ENCODE assay signal across 8 cellular contexts in genomic region chr6:156687875-156688549, GRCh38.
DNase-seq lines count a peak whose midpoint lies in the region; TF ChIP-seq lines count a peak whose summit lies in the region.

No MANE protein-coding gene starts in this region.

- H3K4me2 ChIP-seq in mammary epithelial cell (ENCODE audit: insufficient read depth, low read depth, low read length) (peak overlapping the region; percentile 84), smooth muscle cell (peak overlapping the region; percentile 92)

- H3K4me1 ChIP-seq in mammary epithelial cell (ENCODE audit: insufficient read depth, low read length) (peaks cover 14% of the 10 kb centered on the region), smooth muscle cell (ENCODE audit: low read depth) (peaks cover 14% of the 10 kb centered on the region)

- TF ChIP-seq CTCF in mammary epithelial cell (conservative IDR thresholded peaks at IDR 0.05 in 1 of 2, IDR thresholded peaks at IDR 0.05 in 1 of 2; ENCODE audit: extremely low read depth in 1 of 2, insufficient read depth in 1 of 2, low read depth in 1 of 2, low read length in 2 of 2): no peak
- TF ChIP-seq CTCF in smooth muscle cell (IDR thresholded peaks at IDR 0.05; ENCODE audit: borderline replicate concordance, insufficient read depth, poor library complexity, severe bottlenecking): no peak

- peak overlapping the region; percentile 94 for H2AFZ ChIP-seq in mammary epithelial cell (ENCODE audit: low read depth, low read length)
- H2AFZ ChIP-seq in smooth muscle cell (ENCODE audit: low read depth): peak overlapping the region; percentile 98

- peaks cover 8% of the 10 kb centered on the region for H3K27me3 Mint-ChIP-seq in T-helper 1 cell treated with Interleukin-12 subunit alpha and Interleukin-12 subunit beta and Interleukin-4 antibody, amounts not matched to agents 30 μg/mL and 1 μg/mL, for 36 hours (ENCODE audit: low read depth)
- peaks cover 8 to 20% (median 9%) of the 10 kb centered on the region in 3 donors for H3K27me3 Mint-ChIP-seq in immature natural killer cell (ENCODE audit: low read depth in 3 of 3)

- CTCF ChIA-PET in mammary epithelial cell (lab: Charles Lee; ENCODE audit: low non-redundant PET): no interaction called here

- H3K36me3 ChIP-seq in mammary epithelial cell (ENCODE audit: insufficient read depth, low read length) (no peaks in the 10 kb centered on the region), smooth muscle cell (ENCODE audit: low read depth) (no peaks in the 10 kb centered on the region)

- dilution Hi-C loops in mammary epithelial cell (cut with HindIII; ENCODE audit: low sequenced_read_pairs): no loop called here

- no TSS peak for BruUV-seq in mammary epithelial cell (replicated peaks; lab: Mats Ljungman, UMichigan)

- H3K4me1 Mint-ChIP-seq in T-helper 1 cell treated with Interleukin-12 subunit alpha and Interleukin-12 subunit beta and Interleukin-4 antibody, amounts not matched to agents 30 μg/mL and 1 μg/mL, for 36 hours (ENCODE audit: low read depth): peaks cover 13% of the 10 kb centered on the region
- peaks cover 17 to 21% of the 10 kb centered on the region in 2 donors for H3K4me1 Mint-ChIP-seq in immature natural killer cell

- H3K27ac ChIP-seq in mammary epithelial cell (ENCODE audit: insufficient read depth, low read depth, low read length) (peak overlapping the region; percentile 36), smooth muscle cell (ENCODE audit: low read depth) (peak overlapping the region; percentile 84)

- in situ Hi-C loops in mammary epithelial cell (cut with MboI; ENCODE audit: low sequenced_read_pairs in 2 of 2): loop anchor here (10.0 kb wide), 2 partner anchors 77 to 97 kb away; no protein-coding TSS in a partner anchor

- no peaks in the 10 kb centered on the region for H3K27me3 ChIP-seq in mammary epithelial cell (ENCODE audit: insufficient read depth, low read length)
- no peaks in the 10 kb centered on the region for H3K27me3 ChIP-seq in smooth muscle cell (ENCODE audit: low read depth)

- peak overlapping the region; percentile 73 for H3K4me3 Mint-ChIP-seq in T-helper 1 cell treated with Interleukin-12 subunit alpha and Interleukin-12 subunit beta and Interleukin-4 antibody, amounts not matched to agents 30 μg/mL and 1 μg/mL, for 36 hours
- H3K4me3 Mint-ChIP-seq in immature natural killer cell: peak overlapping the region; percentile 79 to 90 (median 86)

- H3K79me2 ChIP-seq in mammary epithelial cell (ENCODE audit: insufficient read depth, low read length) (no peaks in the 10 kb centered on the region), smooth muscle cell (ENCODE audit: low read depth) (no peaks in the 10 kb centered on the region)

- H3F3A ChIP-seq in smooth muscle cell (ENCODE audit: low read depth): peaks cover 10% of the 10 kb centered on the region

- no peaks in the 10 kb centered on the region for H3K9me3 ChIP-seq in mammary epithelial cell (replicated peaks; ENCODE audit: insufficient read depth, low read length)
- no peaks in the 10 kb centered on the region for H3K9me3 ChIP-seq in smooth muscle cell (replicated peaks; ENCODE audit: low read depth)

- 11% methylated on average over 19 of the region's 20 CpGs for WGBS in mammary epithelial cell (ENCODE audit: low coverage, missing lambda C conversion rate)
- 8% methylated on average over 20 of the region's 20 CpGs for WGBS in smooth muscle cell (ENCODE audit: low lambda C conversion rate)

- H3K9me3 Mint-ChIP-seq in T-helper 1 cell treated with Interleukin-12 subunit alpha and Interleukin-12 subunit beta and Interleukin-4 antibody, amounts not matched to agents 30 μg/mL and 1 μg/mL, for 36 hours: no peaks in the 10 kb centered on the region
- H3K9me3 Mint-ChIP-seq in immature natural killer cell: no peaks in the 10 kb centered on the region

- peak overlapping the region; percentile 57 to 80 (median 63) for H3K4me3 ChIP-seq in mammary epithelial cell (replicated peaks in 1 of 3; ENCODE audit: insufficient read depth in 1 of 3, low read depth in 2 of 3, low read length in 3 of 3)
- peak overlapping the region; percentile 80 for H3K4me3 ChIP-seq in smooth muscle cell

- intact Hi-C loops in mammary epithelial cell (cut with micrococcal nuclease): loop anchor here (1.0 to 2.0 kb wide), 4 partner anchors 11 to 333 kb away; partner anchors contain the start of gene ARID1B

- H4K20me1 ChIP-seq in mammary epithelial cell (ENCODE audit: insufficient read depth, low read length) (no peaks in the 10 kb centered on the region), smooth muscle cell (ENCODE audit: low read depth) (no peaks in the 10 kb centered on the region)

- H3K9ac ChIP-seq in mammary epithelial cell (ENCODE audit: insufficient read depth, low read length): peak overlapping the region; percentile 59
- peak overlapping the region; percentile 79 for H3K9ac ChIP-seq in smooth muscle cell (ENCODE audit: low read depth)

- peak overlapping the region; percentile 68 for H3K27ac Mint-ChIP-seq in T-helper 1 cell treated with Interleukin-12 subunit alpha and Interleukin-12 subunit beta and Interleukin-4 antibody, amounts not matched to agents 30 μg/mL and 1 μg/mL, for 36 hours
- peak overlapping the region; percentile 54 to 93 (median 82) for H3K27ac Mint-ChIP-seq in immature natural killer cell

- no peak for DNase-seq in T-helper 1 cell
- DNase-seq in NCI-H748 (lab: John Stamatoyannopoulos, UW; ENCODE audit: unreplicated experiment): peak; percentile 35
- no peak for DNase-seq in mammary epithelial cell
- peak; percentile 3 for DNase-seq in immature natural killer cell
- peak; percentile 28 for DNase-seq in smooth muscle cell (lab: John Stamatoyannopoulos, UW; ENCODE audit: unreplicated experiment)
- no peak for DNase-seq in RPMI8226
- no peak for DNase-seq in effector CD4-positive, alpha-beta T cell

- no peaks in the 10 kb centered on the region for H3K36me3 Mint-ChIP-seq in T-helper 1 cell treated with Interleukin-12 subunit alpha and Interleukin-12 subunit beta and Interleukin-4 antibody, amounts not matched to agents 30 μg/mL and 1 μg/mL, for 36 hours (ENCODE audit: low read depth)
- no peaks in the 10 kb centered on the region for H3K36me3 Mint-ChIP-seq in immature natural killer cell

Comparison
In these comparisons a context has a peak if more than half of its experiments do, and no peak if none do; other contexts are left out.
1. DNase-seq: peak in NCI-H748 (single experiment), immature natural killer cell (3 of 3) and smooth muscle cell (single experiment); none in T-helper 1 cell (0 of 5), mammary epithelial cell (single experiment), RPMI8226 (single experiment) and effector CD4-positive, alpha-beta T cell (single experiment).